ENCODE assay signal across 13 cellular contexts in the genomic region with DNA sequence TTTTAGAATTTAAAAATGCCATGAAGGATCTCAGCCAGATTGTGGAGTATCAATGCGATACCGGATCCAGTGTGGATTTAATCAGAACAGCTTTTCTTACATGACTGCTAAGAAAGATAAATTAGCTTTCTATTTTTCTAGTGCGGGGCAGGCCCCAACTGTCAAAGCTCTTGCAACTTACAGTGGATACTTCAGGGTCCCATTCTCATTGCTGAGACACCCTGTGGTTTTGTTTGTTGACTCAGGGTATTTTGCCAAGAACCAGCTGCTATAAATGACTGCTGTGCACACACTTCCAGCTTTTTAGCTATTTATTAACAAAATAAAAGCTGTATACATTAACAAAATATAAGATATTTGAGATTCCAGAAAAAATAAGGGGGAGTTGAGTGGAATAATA.
DNase-seq lines count a peak whose midpoint lies in the region; ATAC-seq, FAIRE-seq and TF ChIP-seq lines count a peak whose summit lies in the region.
"Had no signal": no experiment of that assay in that cellular context is flagged by ENCODE, and none has a peak within 500 bp of the region (broad histone marks: within the 10 kb centered on the region; RNA-seq: fewer than 3 reads in every experiment).

No MANE protein-coding gene starts in this region.

- H3F3A ChIP-seq in GM23338 (replicated peaks; ENCODE audit: low read depth), result no peaks in the 10 kb centered on the region

- no peaks in the 10 kb centered on the region for H3K9me3 Mint-ChIP-seq in GM23338
- H3K9me3 Mint-ChIP-seq in activated naive CD4-positive, alpha-beta T cell treated with anti-CD3 and anti-CD28 coated beads, Interleukin-2, amount 50 U/mL, for 72 hours, result no peaks in the 10 kb centered on the region

- 5% methylated on average over 3 of the region's 3 CpGs for WGBS in K562 (ENCODE audit: insufficient coverage, low coverage, missing lambda C conversion rate)

- H3K9me2 ChIP-seq in GM23338 (ENCODE audit: insufficient read depth), result no peaks in the 10 kb centered on the region

- no peak overlapping the region for H3K27ac Mint-ChIP-seq in GM23338
- no peak overlapping the region for H3K27ac Mint-ChIP-seq in activated naive CD4-positive, alpha-beta T cell treated with anti-CD3 and anti-CD28 coated beads, Interleukin-2, amount 50 U/mL, for 72 hours

- CTCF ChIA-PET in K562 (lab: Yijun Ruan, JAX; ENCODE audit: low intra/inter-chr PET ratio), result interaction anchor here (0.6 kb wide), 1 partner anchor 331 kb away, joined by 3 read pairs; no protein-coding TSS in a partner anchor

- H3K27me3 Mint-ChIP-seq in GM23338 (ENCODE audit: insufficient read depth, low read depth, poor library complexity), result peaks cover 2% of the 10 kb centered on the region

- no peak for TF ChIP-seq EP300 in K562 (IDR thresholded peaks at IDR 0.05; ENCODE audit: low read length)

- DNase-seq in GM23338 (ENCODE audit: low spot score), result peak; percentile 23
- DNase-seq in NCI-H2107 treated with DMSO at 0.1 percent for 48 hours (lab: John Stamatoyannopoulos, UW; ENCODE audit: unreplicated experiment), result peak; percentile 10
- no peak for DNase-seq in K562 (ENCODE audit: extremely low read depth in 1 of 4, low spot score in 3 of 4)
- DNase-seq in osteoblast (ENCODE audit: insufficient read length, low spot score, missing footprints), result peak; percentile 86
- no peak for DNase-seq in activated naive CD4-positive, alpha-beta T cell treated with anti-CD3 and anti-CD28 coated beads, Interleukin-2, amount 50 U/mL, for 72 hours (ENCODE audit: low spot score in 2 of 2)
- DNase-seq in activated CD4-positive, alpha-beta T cell treated with anti-CD3 and anti-CD28 coated beads, Interleukin-2, amount 50 U/mL, for 48 hours, result no peak
- DNase-seq: activated CD4-positive, CD25-positive, alpha-beta regulatory T cell; activated gamma-delta T cell treated with Interleukin-2 at 50 U/mL for 16 hours; effector memory CD4-positive, alpha-beta T cell had no signal

- no peak overlapping the region for H2AFZ ChIP-seq in GM23338
- no peak overlapping the region for H2AFZ ChIP-seq in K562 (ENCODE audit: low read depth, low read length)
- H2AFZ ChIP-seq in osteoblast (ENCODE audit: low read length), result no peak overlapping the region

- H3K27me3 ChIP-seq in GM23338 (ENCODE audit: insufficient read depth) (no peaks in the 10 kb centered on the region), K562 (ENCODE audit: control insufficient read depth in 2 of 2, insufficient read depth in 2 of 2, low read length in 2 of 2) (no peaks in the 10 kb centered on the region), osteoblast (ENCODE audit: insufficient read depth, low read length) (no peaks in the 10 kb centered on the region)

- no peaks in the 10 kb centered on the region for H3K9me3 ChIP-seq in K562 (replicated peaks; ENCODE audit: control insufficient read depth, insufficient read depth, low read depth, low read length)
- no peaks in the 10 kb centered on the region for H3K9me3 ChIP-seq in osteoblast (ENCODE audit: low read depth, low read length)
- H3K9me3 ChIP-seq: prostate gland had no signal

- H3K4me3 Mint-ChIP-seq in GM23338, result no peak overlapping the region

- H3K9me1 ChIP-seq in K562 (ENCODE audit: control insufficient read depth, insufficient read depth, low read length), result no peaks in the 10 kb centered on the region

- BruUV-seq in K562 (replicated peaks; lab: Mats Ljungman, UMichigan), result no TSS peak

- no peaks in the 10 kb centered on the region for H3K79me2 ChIP-seq in GM23338 (replicated peaks; ENCODE audit: insufficient read depth)
- H3K79me2 ChIP-seq in K562 (ENCODE audit: control insufficient read depth, insufficient read depth, low read length), result no peaks in the 10 kb centered on the region
- no peaks in the 10 kb centered on the region for H3K79me2 ChIP-seq in osteoblast (ENCODE audit: insufficient read depth, low read length)

- TF ChIP-seq POLR2A in K562 (conservative IDR thresholded peaks at IDR 0.05), result no peak

- FAIRE-seq in K562 (lab: Jason Lieb, UNC), result no peak

- no peaks in the 10 kb centered on the region for H3K36me3 ChIP-seq in GM23338 (ENCODE audit: insufficient read depth)
- H3K36me3 ChIP-seq in K562 (ENCODE audit: control insufficient read depth, insufficient read depth, low read length), result no peaks in the 10 kb centered on the region
- H3K36me3 ChIP-seq in osteoblast (ENCODE audit: insufficient read depth, low read length), result peaks cover 30% of the 10 kb centered on the region
- H3K36me3 ChIP-seq: prostate gland had no signal

- H3K4me1 ChIP-seq in GM23338 (ENCODE audit: insufficient read depth) (peaks cover 23% of the 10 kb centered on the region), K562 (replicated peaks in 1 of 2; ENCODE audit: control insufficient read depth in 2 of 2, insufficient read depth in 2 of 2, low read length in 2 of 2) (no peaks in the 10 kb centered on the region; a peak in 1 of 5 replicates), osteoblast (ENCODE audit: insufficient read depth, low read length) (peaks cover 14% of the 10 kb centered on the region)
- H3K4me1 ChIP-seq: prostate gland had no signal

- H3K4me1 Mint-ChIP-seq in GM23338, result peaks cover 20% of the 10 kb centered on the region; the same call in 2 of the 3 replicates

- no peak for TF ChIP-seq RAD21 in K562 (CRISPR knock-in tag; conservative IDR thresholded peaks at IDR 0.05 in 1 of 2, IDR thresholded peaks at IDR 0.05 in 1 of 2)

- TF ChIP-seq CTCF in GM23338 (conservative IDR thresholded peaks at IDR 0.05; ENCODE audit: low read depth in 2 of 2), result no peak
- TF ChIP-seq CTCF in K562 (IDR thresholded peaks at IDR 0.05 in 2 of 3, conservative IDR thresholded peaks at IDR 0.05 in 1 of 3; ENCODE audit: insufficient read depth in 2 of 3, low read depth in 1 of 3, low read length in 3 of 3), result no peak
- no peak for TF ChIP-seq CTCF in osteoblast (IDR thresholded peaks at IDR 0.05; ENCODE audit: extremely low read depth, low read depth, low read length)

- H3K27ac ChIP-seq in GM23338 (ENCODE audit: low read depth), result no peak overlapping the region
- H3K27ac ChIP-seq in K562 (ENCODE audit: extremely low read depth, low read depth, low read length), result no peak overlapping the region
- H3K27ac ChIP-seq in osteoblast (ENCODE audit: low read depth, low read length), result peak overlapping the region; percentile 47
- H3K27ac ChIP-seq: prostate gland had no signal

- H4K20me1 ChIP-seq in GM23338 (replicated peaks; ENCODE audit: insufficient read depth) (no peaks in the 10 kb centered on the region), K562 (replicated peaks; ENCODE audit: control insufficient read depth, insufficient read depth, low read length) (no peaks in the 10 kb centered on the region), osteoblast (ENCODE audit: insufficient read depth, low read length) (no peaks in the 10 kb centered on the region)

- no peak overlapping the region for H3K4me3 ChIP-seq in GM23338
- no peak overlapping the region for H3K4me3 ChIP-seq in K562
- no peak overlapping the region for H3K4me3 ChIP-seq in osteoblast (ENCODE audit: insufficient read depth, low read length)
- H3K4me3 ChIP-seq: prostate gland had no signal

- peak; percentile 59 for ATAC-seq in GM23338
- no peak for ATAC-seq in K562
- ATAC-seq in HG02852 (IDR thresholded peaks at IDR 0.05; ENCODE audit: unreplicated experiment), result no peak
- ATAC-seq in HG03342 (IDR thresholded peaks at IDR 0.05; ENCODE audit: unreplicated experiment), result no peak
- ATAC-seq in activated naive CD4-positive, alpha-beta T cell treated with anti-CD3 and anti-CD28 coated beads, Interleukin-2, amount 50 U/mL, for 72 hours, result no peak
- ATAC-seq: left lobe of liver had no signal

- H3K9ac ChIP-seq in K562 (ENCODE audit: insufficient read depth in 1 of 2, low read depth in 2 of 2, low read length in 2 of 2), result no peak overlapping the region

- no peak overlapping the region for H3K4me2 ChIP-seq in GM23338
- H3K4me2 ChIP-seq in K562 (ENCODE audit: insufficient read depth, low read length), result no peak overlapping the region
- H3K4me2 ChIP-seq in osteoblast (ENCODE audit: insufficient read depth, low read length), result peak overlapping the region; percentile 49

- H3K36me3 Mint-ChIP-seq in GM23338 (ENCODE audit: low read depth), result no peaks in the 10 kb centered on the region
- no peaks in the 10 kb centered on the region for H3K36me3 Mint-ChIP-seq in activated naive CD4-positive, alpha-beta T cell treated with anti-CD3 and anti-CD28 coated beads, Interleukin-2, amount 50 U/mL, for 72 hours

- intact Hi-C loops in K562 (cut with micrococcal nuclease), result no loop called here

- in situ Hi-C loops in K562 (cut with MboI), result no loop called here

- POLR2A ChIA-PET in K562 (lab: Yijun Ruan, JAX), result interaction anchor here (0.7 kb wide), 1 partner anchor 9 kb away, joined by 3 read pairs; no protein-coding TSS in a partner anchor

TF ChIP-seq in GM23338, 12 proteins besides CTCF, POLR2A, EP300 and RAD21:
- no peak for TF ChIP-seq JUNB (IDR thresholded peaks at IDR 0.05; ENCODE audit: unreplicated experiment)
- no peak for TF ChIP-seq ZNF331 (CRISPR knock-in tag; IDR thresholded peaks at IDR 0.05; ENCODE audit: low read depth)
- TF ChIP-seq POLR2AphosphoS5 (IDR thresholded peaks at IDR 0.05; ENCODE audit: low read depth), result no peak
- TF ChIP-seq CREB1 (CRISPR knock-in tag; IDR thresholded peaks at IDR 0.05; ENCODE audit: low read depth), result no peak
- TF ChIP-seq NANOG (IDR thresholded peaks at IDR 0.05; ENCODE audit: borderline replicate concordance), result no peak

TF ChIP-seq in K562, 482 proteins besides CTCF, POLR2A, EP300 and RAD21:
- peak; percentile 13 for TF ChIP-seq MEIS2 (IDR thresholded peaks at IDR 0.05; ENCODE audit: partially characterized antibody)
- no peak for TF ChIP-seq ZSCAN29 (IDR thresholded peaks at IDR 0.05)
TF ChIP-seq in K562: peak in this region for 1.

Comparison
In these comparisons a context has a peak if more than half of its experiments do, and no peak if none do; other contexts are left out.
1. DNase-seq: peak in GM23338 (single experiment), NCI-H2107 treated with DMSO at 0.1 percent for 48 hours (single experiment) and osteoblast (single experiment); none in K562 (0 of 4), activated naive CD4-positive, alpha-beta T cell treated with anti-CD3 and anti-CD28 coated beads, Interleukin-2, amount 50 U/mL, for 72 hours (0 of 2) and activated CD4-positive, alpha-beta T cell treated with anti-CD3 and anti-CD28 coated beads, Interleukin-2, amount 50 U/mL, for 48 hours (0 of 2).